In genomic region chr19:40025938-40026596, GRCh38 we compare ENCODE assay signal across 35 cellular contexts.
"Had no signal": no experiment of that assay in that cellular context is flagged by ENCODE, and none has a peak within 500 bp of the region (broad histone marks: within the 10 kb centered on the region; RNA-seq: fewer than 3 reads in every experiment).

No MANE protein-coding gene starts in this region.

- H3K27ac ChIP-seq: ascending aorta, breast epithelium, cardiac muscle cell, colonic mucosa, epithelial cell of prostate, esophagus squamous epithelium, gastroesophageal sphincter, heart right ventricle, WERI-Rb-1 had no signal

- H3K27me3 ChIP-seq: ascending aorta, breast epithelium, cardiac muscle cell, colonic mucosa, esophagus squamous epithelium, gastroesophageal sphincter, heart right ventricle had no signal

- H3K36me3 ChIP-seq: ascending aorta, breast epithelium, cardiac muscle cell, colonic mucosa, esophagus squamous epithelium, gastroesophageal sphincter, WERI-Rb-1 had no signal

- H3K4me1 ChIP-seq: ascending aorta, breast epithelium, colonic mucosa, esophagus squamous epithelium, gastroesophageal sphincter, heart right ventricle had no signal

- DNase-seq: activated CD4-positive, alpha-beta memory T cell treated with anti-CD3 and anti-CD28 coated beads for 36 hours; activated CD4-positive, alpha-beta T cell treated with anti-CD3 and anti-CD28 coated beads for 36 hours; activated CD4-positive, alpha-beta T cell treated with anti-CD3 and anti-CD28 coated beads, Interleukin-2, amount 10 ng/mL, durations not matched to agents 24 days and 14 days; activated CD4-positive, CD25-positive, alpha-beta regulatory T cell; activated CD4-positive, CD25-positive, alpha-beta regulatory T cell treated with anti-CD3 and anti-CD28 coated beads, Interleukin-2, amount 50 U/mL, for 72 hours; activated CD8-positive, alpha-beta memory T cell treated with anti-CD3 and anti-CD28 coated beads, Interleukin-2, amount 10 ng/mL, durations not matched to agents 7 days and 5 days; activated CD8-positive, alpha-beta memory T cell treated with anti-CD3 and anti-CD28 coated beads, Interleukin-2, amount 50 U/mL, for 4 hours; activated CD8-positive, alpha-beta T cell treated with anti-CD3 and anti-CD28 coated beads, Interleukin-2, amount 10 ng/mL, durations not matched to agents 7 days and 5 days; activated effector memory CD4-positive, alpha-beta T cell treated with Interleukin-2 at 50 U/mL for 16 hours; activated gamma-delta T cell treated with Interleukin-2 at 50 U/mL for 16 hours; activated naive CD4-positive, alpha-beta T cell treated with anti-CD3 and anti-CD28 coated beads, Interleukin-2, amount 50 U/mL, for 16 hours; activated naive CD4-positive, alpha-beta T cell treated with Interleukin-2 at 50 U/mL for 16 hours; activated naive CD8-positive, alpha-beta T cell treated with anti-CD3 and anti-CD28 coated beads for 36 hours; activated naive CD8-positive, alpha-beta T cell treated with anti-CD3 and anti-CD28 coated beads, Interleukin-2, amount 50 U/mL, for 24 hours; activated T-cell treated with anti-CD3 and anti-CD28 coated beads, Interleukin-2, amount 50 U/mL, for 1 hour; central memory CD4-positive, alpha-beta T cell; cerebellar nuclear complex; colonic mucosa; effector memory CD4-positive, alpha-beta T cell; esophagus squamous epithelium; foreskin melanocyte; heart right ventricle; hippocampal formation; T-helper 1 cell; T-helper 17 cell; T1000; WERI-Rb-1 had no signal

- H3K4me3 Mint-ChIP-seq: activated CD4-positive, alpha-beta memory T cell treated with anti-CD3 and anti-CD28 coated beads for 36 hours; activated CD4-positive, alpha-beta T cell treated with anti-CD3 and anti-CD28 coated beads for 36 hours; activated CD4-positive, alpha-beta T cell treated with anti-CD3 and anti-CD28 coated beads, Interleukin-2, amount 10 ng/mL, durations not matched to agents 24 days and 14 days; activated CD8-positive, alpha-beta memory T cell treated with anti-CD3 and anti-CD28 coated beads, Interleukin-2, amount 10 ng/mL, durations not matched to agents 7 days and 5 days; activated CD8-positive, alpha-beta T cell treated with anti-CD3 and anti-CD28 coated beads, Interleukin-2, amount 10 ng/mL, durations not matched to agents 7 days and 5 days; activated naive CD8-positive, alpha-beta T cell treated with anti-CD3 and anti-CD28 coated beads for 36 hours; activated naive CD8-positive, alpha-beta T cell treated with anti-CD3 and anti-CD28 coated beads, Interleukin-2, amount 50 U/mL, for 24 hours; activated T-helper 17 cell treated with anti-CD3 and anti-CD28 coated beads, Interleukin-2, amount 50 U/mL, for 72 hours; brain; T-helper 17 cell; T-helper 2 cell treated with Interferon-gamma antibody and Interleukin-4, amounts not matched to agents 5 μg/mL and 100 μg/mL, for 36 hours had no signal

- H3K27ac Mint-ChIP-seq: activated CD4-positive, alpha-beta memory T cell treated with anti-CD3 and anti-CD28 coated beads for 36 hours; activated CD4-positive, alpha-beta T cell treated with anti-CD3 and anti-CD28 coated beads for 36 hours; activated CD4-positive, alpha-beta T cell treated with anti-CD3 and anti-CD28 coated beads, Interleukin-2, amount 10 ng/mL, durations not matched to agents 24 days and 14 days; activated CD8-positive, alpha-beta memory T cell treated with anti-CD3 and anti-CD28 coated beads, Interleukin-2, amount 10 ng/mL, durations not matched to agents 7 days and 5 days; activated CD8-positive, alpha-beta T cell treated with anti-CD3 and anti-CD28 coated beads, Interleukin-2, amount 10 ng/mL, durations not matched to agents 7 days and 5 days; activated naive CD8-positive, alpha-beta T cell treated with anti-CD3 and anti-CD28 coated beads for 36 hours; activated naive CD8-positive, alpha-beta T cell treated with anti-CD3 and anti-CD28 coated beads, Interleukin-2, amount 50 U/mL, for 24 hours; activated T-helper 17 cell treated with anti-CD3 and anti-CD28 coated beads, Interleukin-2, amount 50 U/mL, for 72 hours; brain; T-helper 17 cell; T-helper 2 cell treated with Interferon-gamma antibody and Interleukin-4, amounts not matched to agents 5 μg/mL and 100 μg/mL, for 36 hours had no signal

- H3K27me3 Mint-ChIP-seq: activated CD4-positive, alpha-beta memory T cell treated with anti-CD3 and anti-CD28 coated beads for 36 hours; activated CD4-positive, alpha-beta T cell treated with anti-CD3 and anti-CD28 coated beads for 36 hours; activated CD4-positive, alpha-beta T cell treated with anti-CD3 and anti-CD28 coated beads, Interleukin-2, amount 10 ng/mL, durations not matched to agents 24 days and 14 days; activated CD8-positive, alpha-beta memory T cell treated with anti-CD3 and anti-CD28 coated beads, Interleukin-2, amount 10 ng/mL, durations not matched to agents 7 days and 5 days; activated naive CD8-positive, alpha-beta T cell treated with anti-CD3 and anti-CD28 coated beads for 36 hours; activated naive CD8-positive, alpha-beta T cell treated with anti-CD3 and anti-CD28 coated beads, Interleukin-2, amount 50 U/mL, for 24 hours; activated T-helper 17 cell treated with anti-CD3 and anti-CD28 coated beads, Interleukin-2, amount 50 U/mL, for 72 hours; T-helper 17 cell had no signal

- ATAC-seq: activated CD4-positive, alpha-beta T cell treated with anti-CD3 and anti-CD28 coated beads for 36 hours; activated CD8-positive, alpha-beta memory T cell treated with anti-CD3 and anti-CD28 coated beads, Interleukin-2, amount 10 ng/mL, durations not matched to agents 7 days and 5 days; activated CD8-positive, alpha-beta T cell treated with anti-CD3 and anti-CD28 coated beads, Interleukin-2, amount 10 ng/mL, durations not matched to agents 7 days and 5 days; activated naive CD8-positive, alpha-beta T cell treated with anti-CD3 and anti-CD28 coated beads, Interleukin-2, amount 50 U/mL, for 24 hours; activated T-helper 17 cell treated with anti-CD3 and anti-CD28 coated beads, Interleukin-2, amount 50 U/mL, for 72 hours; gastroesophageal sphincter; heart right ventricle; T-helper 17 cell had no signal

- H3K4me1 Mint-ChIP-seq: activated CD4-positive, alpha-beta T cell treated with anti-CD3 and anti-CD28 coated beads for 36 hours; activated CD4-positive, alpha-beta T cell treated with anti-CD3 and anti-CD28 coated beads, Interleukin-2, amount 10 ng/mL, durations not matched to agents 24 days and 14 days; activated CD8-positive, alpha-beta memory T cell treated with anti-CD3 and anti-CD28 coated beads, Interleukin-2, amount 10 ng/mL, durations not matched to agents 7 days and 5 days; activated naive CD8-positive, alpha-beta T cell treated with anti-CD3 and anti-CD28 coated beads for 36 hours; activated naive CD8-positive, alpha-beta T cell treated with anti-CD3 and anti-CD28 coated beads, Interleukin-2, amount 50 U/mL, for 24 hours; activated T-helper 17 cell treated with anti-CD3 and anti-CD28 coated beads, Interleukin-2, amount 50 U/mL, for 72 hours; brain; T-helper 17 cell had no signal

- H3K4me3 ChIP-seq: ascending aorta, breast epithelium, cardiac muscle cell, colonic mucosa, esophagus squamous epithelium, gastroesophageal sphincter, heart right ventricle had no signal
